14 cellular contexts compared by ENCODE assay signal in genomic region chr7:47292832-47293309, GRCh38.
A peak's percentile ranks its signal among the peaks of the same experiment; 100 is the strongest.
DNase-seq lines count a peak whose midpoint lies in the region; TF ChIP-seq lines count a peak whose summit lies in the region.
"Had no signal": no experiment of that assay in that cellular context is flagged by ENCODE, and none has a peak within 500 bp of the region (broad histone marks: within the 10 kb centered on the region; RNA-seq: fewer than 3 reads in every experiment).

No MANE protein-coding gene starts in this region.

- dilution Hi-C loops in mammary epithelial cell (cut with HindIII; ENCODE audit: low sequenced_read_pairs), result no loop called here

- H3K36me3 ChIP-seq in mammary epithelial cell (ENCODE audit: insufficient read depth, low read length), result peaks cover 4% of the 10 kb centered on the region
- H3K36me3 ChIP-seq in uterus, result no peaks in the 10 kb centered on the region

- no peak for TF ChIP-seq POLR2A in uterus (IDR thresholded peaks at IDR 0.05)

- H3K27me3 Mint-ChIP-seq in MCF 10A (ENCODE audit: insufficient read depth, unreplicated experiment), result no peaks in the 10 kb centered on the region
- H3K27me3 Mint-ChIP-seq in chondrocyte (ENCODE audit: low read depth), result no peaks in the 10 kb centered on the region
- H3K27me3 Mint-ChIP-seq: IgD-negative memory B cell had no signal

- H3K27ac Mint-ChIP-seq in MCF 10A (ENCODE audit: low read depth, unreplicated experiment) (peak overlapping the region; percentile 95), chondrocyte (ENCODE audit: unreplicated experiment) (peak overlapping the region; percentile 98)

- BruUV-seq in MCF 10A (replicated peaks; lab: Mats Ljungman, UMichigan), result no TSS peak
- no TSS peak for BruUV-seq in mammary epithelial cell (replicated peaks; lab: Mats Ljungman, UMichigan)

- H3K4me2 ChIP-seq in mammary epithelial cell (ENCODE audit: insufficient read depth, low read depth, low read length), result no peak overlapping the region

- H3K9ac ChIP-seq in mammary epithelial cell (ENCODE audit: insufficient read depth, low read length), result no peak overlapping the region

- H3K27ac ChIP-seq in mammary epithelial cell (ENCODE audit: insufficient read depth, low read depth, low read length) (no peak overlapping the region), uterus (peak overlapping the region; percentile 65 to 92)

- peaks cover 41% of the 10 kb centered on the region for H3K4me1 Mint-ChIP-seq in MCF 10A (ENCODE audit: insufficient read depth, unreplicated experiment)
- peaks cover 77% of the 10 kb centered on the region for H3K4me1 Mint-ChIP-seq in chondrocyte (ENCODE audit: low read depth)

- in situ Hi-C loops in mammary epithelial cell (cut with MboI; ENCODE audit: low sequenced_read_pairs in 2 of 2), result no loop called here

- H3K4me3 Mint-ChIP-seq in MCF 10A (ENCODE audit: unreplicated experiment) (no peak overlapping the region), chondrocyte (ENCODE audit: unreplicated experiment) (no peak overlapping the region)
- H3K4me3 Mint-ChIP-seq: IgD-negative memory B cell had no signal

- no peaks in the 10 kb centered on the region for H3K9me3 ChIP-seq in mammary epithelial cell (replicated peaks; ENCODE audit: insufficient read depth, low read length)
- no peaks in the 10 kb centered on the region for H3K9me3 ChIP-seq in uterus
- H3K9me3 ChIP-seq: tibial nerve had no signal

- H3K36me3 Mint-ChIP-seq in MCF 10A (ENCODE audit: insufficient read depth, unreplicated experiment) (peaks cover 39% of the 10 kb centered on the region), chondrocyte (ENCODE audit: low read depth) (peaks cover 67% of the 10 kb centered on the region)

- DNase-seq in MCF 10A (ENCODE audit: unreplicated experiment) (no peak), mammary epithelial cell (no peak), chondrocyte (ENCODE audit: low spot score) (no peak), myocyte (ENCODE audit: low read depth) (peak; percentile 49), uterus (no peak), GF-D8 (lab: John Stamatoyannopoulos, UW) (no peak), GM10266 (ENCODE audit: extremely low spot score) (no peak), NCI-H774 (lab: John Stamatoyannopoulos, UW) (no peak)
- DNase-seq: effector CD8-positive, alpha-beta T cell; NCI-H1417; NCI-H446; stimulated activated CD4-positive, alpha-beta T cell treated with anti-CD3 and anti-CD28 coated beads, Interleukin-2, amount 100 ng/mL, for 48 hours had no signal

- intact Hi-C loops in MCF 10A (cut with micrococcal nuclease), result loop anchor here (5.0 kb wide), 1 partner anchor 44 kb away; no protein-coding TSS in a partner anchor
- intact Hi-C loops in mammary epithelial cell (cut with micrococcal nuclease), result no loop called here
- intact Hi-C loops in uterus (cut with DNase I; ENCODE audit: low total_unique reads), result no loop called here

- no peaks in the 10 kb centered on the region for H3K79me2 ChIP-seq in mammary epithelial cell (ENCODE audit: insufficient read depth, low read length)

- H3K9me3 Mint-ChIP-seq in MCF 10A (ENCODE audit: unreplicated experiment) (no peaks in the 10 kb centered on the region), chondrocyte (ENCODE audit: low read depth) (no peaks in the 10 kb centered on the region)
- H3K9me3 Mint-ChIP-seq: IgD-negative memory B cell had no signal

- CTCF ChIA-PET in MCF 10A (lab: Yijun Ruan, JAX), result interaction anchor here (1.3 to 4.1 kb wide), 3 partner anchors 26 to 43 kb away, joined by 3 to 20 read pairs (median 3); no protein-coding TSS in a partner anchor
- CTCF ChIA-PET in mammary epithelial cell (lab: Charles Lee; ENCODE audit: low non-redundant PET), result no interaction called here

- H3K4me1 ChIP-seq in mammary epithelial cell (ENCODE audit: insufficient read depth, low read length) (peaks cover 45% of the 10 kb centered on the region), uterus (peaks cover 0 to 4% of the 10 kb centered on the region in 2 donors)

- H2AFZ ChIP-seq in mammary epithelial cell (ENCODE audit: low read depth, low read length), result no peak overlapping the region

- no peak overlapping the region for H3K4me3 ChIP-seq in mammary epithelial cell (replicated peaks in 1 of 3; ENCODE audit: insufficient read depth in 1 of 3, low read depth in 2 of 3, low read length in 3 of 3)
- H3K4me3 ChIP-seq in uterus, result no peak overlapping the region
- H3K4me3 ChIP-seq: tibial nerve had no signal

- H4K20me1 ChIP-seq in mammary epithelial cell (ENCODE audit: insufficient read depth, low read length), result no peaks in the 10 kb centered on the region

- H3K27me3 ChIP-seq in mammary epithelial cell (ENCODE audit: insufficient read depth, low read length), result no peaks in the 10 kb centered on the region
- H3K27me3 ChIP-seq in uterus, result no peaks in the 10 kb centered on the region
- H3K27me3 ChIP-seq: tibial nerve had no signal

- TF ChIP-seq CTCF in MCF 10A (IDR thresholded peaks at IDR 0.05; ENCODE audit: unreplicated experiment), result no peak
- TF ChIP-seq CTCF in mammary epithelial cell (conservative IDR thresholded peaks at IDR 0.05 in 1 of 2, IDR thresholded peaks at IDR 0.05 in 1 of 2; ENCODE audit: extremely low read depth in 1 of 2, insufficient read depth in 1 of 2, low read depth in 1 of 2, low read length in 2 of 2), result no peak
- no peak for TF ChIP-seq CTCF in chondrocyte (IDR thresholded peaks at IDR 0.05)
- no peak for TF ChIP-seq CTCF in uterus (IDR thresholded peaks at IDR 0.05)
- TF ChIP-seq CTCF in GM10266 (IDR thresholded peaks at IDR 0.05; ENCODE audit: control insufficient read depth, insufficient read depth, low read depth, missing control alignments), result no peak

- 86% methylated on average over 4 of the region's 4 CpGs for WGBS in mammary epithelial cell (ENCODE audit: low coverage, missing lambda C conversion rate)

- POLR2A ChIA-PET in MCF 10A (lab: Yijun Ruan, JAX), result interaction anchor here (1.1 to 1.6 kb wide), 2 partner anchors 9 to 17 kb away, joined by 4 read pairs; no protein-coding TSS in a partner anchor
